26 cellular contexts compared by ENCODE assay signal in the genomic region with DNA sequence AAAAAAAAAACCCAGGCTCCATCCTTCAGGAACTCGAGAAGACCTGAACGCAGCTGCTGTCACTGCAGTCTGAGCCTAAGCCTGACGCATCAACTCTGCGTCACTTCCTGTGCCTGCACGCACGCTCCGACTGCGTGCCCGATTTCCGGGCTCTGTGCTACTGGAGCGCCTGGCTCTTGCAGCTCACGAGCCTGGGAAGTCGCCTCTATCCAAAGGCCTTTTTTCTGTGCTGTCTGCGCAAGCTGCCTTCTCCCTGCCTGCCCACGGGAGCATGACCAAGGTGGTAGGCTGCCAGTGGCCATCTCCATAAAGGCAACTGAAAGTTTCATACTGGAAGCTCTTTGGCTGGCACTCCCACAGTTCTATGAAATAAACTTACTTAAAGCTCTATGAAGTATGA. TPM values are rescaled to one million over a fixed set of nuclear protein-coding genes. Genes with fewer than 3 reads are reported as not detected.
DNase-seq lines count a peak whose midpoint lies in the region; ATAC-seq, FAIRE-seq and TF ChIP-seq lines count a peak whose summit lies in the region.
"Had no signal": no experiment of that assay in that cellular context is flagged by ENCODE, and none has a peak within 500 bp of the region (broad histone marks: within the 10 kb centered on the region; RNA-seq: fewer than 3 reads in every experiment).

No MANE protein-coding gene starts in this region.

- peaks cover 0 to 4% of the 10 kb centered on the region in 2 experiments; a peak in 3 of 5 replicates for H3K4me1 ChIP-seq in K562 (replicated peaks in 1 of 2; ENCODE audit: control insufficient read depth in 2 of 2, insufficient read depth in 2 of 2, low read length in 2 of 2)
- H3K4me1 ChIP-seq in skeletal muscle satellite cell (ENCODE audit: control insufficient read depth, insufficient read depth, low read length) = peaks cover 3% of the 10 kb centered on the region
- H3K4me1 ChIP-seq: colonic mucosa, HAP-1, transverse colon had no signal

- BruUV-seq in K562 (replicated peaks; lab: Mats Ljungman, UMichigan) = no TSS peak

- ATAC-seq in K562 (peak; percentile 100), GM21381 (IDR thresholded peaks at IDR 0.05; ENCODE audit: unreplicated experiment) (no peak)
- ATAC-seq: stimulated activated naive CD8-positive, alpha-beta T cell treated with anti-CD3 and anti-CD28 coated beads, Interleukin-15, amount 100 ng/mL, for 72 hours had no signal

- peak overlapping the region; percentile 82 for H2AFZ ChIP-seq in K562 (ENCODE audit: low read depth, low read length)

- H3K9me3 ChIP-seq in K562 (replicated peaks; ENCODE audit: control insufficient read depth, insufficient read depth, low read depth, low read length) = peaks cover 4% of the 10 kb centered on the region; the same call in 1 of the 2 replicates
- H3K9me3 ChIP-seq in skeletal muscle satellite cell (replicated peaks; ENCODE audit: low read length) = no peaks in the 10 kb centered on the region
- H3K9me3 ChIP-seq: adrenal gland, colonic mucosa, HAP-1, transverse colon had no signal

- no peaks in the 10 kb centered on the region for H4K20me1 ChIP-seq in K562 (replicated peaks; ENCODE audit: control insufficient read depth, insufficient read depth, low read length)

- POLR2A ChIA-PET in K562 (lab: Yijun Ruan, JAX) (interaction anchor here (1.3 kb wide), 1 partner anchor 9 kb away, joined by 3 read pairs; no protein-coding TSS in a partner anchor), RWPE1 (lab: Yijun Ruan, JAX; ENCODE audit: low non-redundant PET) (no interaction called here)

- DNase-seq in NCI-H1694 (lab: John Stamatoyannopoulos, UW) = peak; percentile 22
- no peak for DNase-seq in NCI-H1694 treated with DMSO at 0.1 percent for 48 hours (lab: John Stamatoyannopoulos, UW)
- peak; percentile 1 for DNase-seq in NCI-H2029 treated with DMSO at 0.1 percent for 48 hours (lab: John Stamatoyannopoulos, UW)
- DNase-seq in K562 (ENCODE audit: extremely low read depth in 1 of 4, low spot score in 3 of 4) = peak in 3 of 4 experiments; percentile 14 to 77 (median 43)
- no peak for DNase-seq in RWPE1 (ENCODE audit: low spot score)
- DNase-seq in hippocampal formation (lab: John Stamatoyannopoulos, UW) = no peak
- DNase-seq: 8988T; activated CD4-positive, CD25-positive, alpha-beta regulatory T cell treated with anti-CD3 and anti-CD28 coated beads, Interleukin-2, amount 50 U/mL, for 72 hours; activated naive CD4-positive, alpha-beta T cell; activated T-cell treated with anti-CD3 and anti-CD28 coated beads, Interleukin-2, amount 50 U/mL, for 1 hour; adrenal gland; colonic mucosa; COR-L47; endodermal cell; glutamatergic neuron; KG1; left cardiac atrium; NCI-H510A; RPMI8226; stimulated activated naive CD8-positive, alpha-beta T cell treated with anti-CD3 and anti-CD28 coated beads, Interleukin-15, amount 100 ng/mL, for 72 hours; T1000; transverse colon had no signal

- in situ Hi-C loops in K562 (cut with MboI) = no loop called here

- CTCF ChIA-PET in K562 (lab: Yijun Ruan, JAX; ENCODE audit: low intra/inter-chr PET ratio) (no interaction called here), RWPE1 (lab: Yijun Ruan, JAX) (interaction anchor here (1.1 kb wide), 1 partner anchor 192 kb away, joined by 3 read pairs; no protein-coding TSS in a partner anchor)

- peak; percentile 64 for FAIRE-seq in K562 (lab: Jason Lieb, UNC)
- FAIRE-seq: bronchial epithelial cell had no signal

- no peak for TF ChIP-seq RAD21 in K562 (CRISPR knock-in tag; conservative IDR thresholded peaks at IDR 0.05 in 1 of 2, IDR thresholded peaks at IDR 0.05 in 1 of 2)

- H3K27me3 ChIP-seq in K562 (ENCODE audit: control insufficient read depth in 2 of 2, insufficient read depth in 2 of 2, low read length in 2 of 2) (no peaks in the 10 kb centered on the region), skeletal muscle satellite cell (ENCODE audit: control insufficient read depth, insufficient read depth, low read length) (no peaks in the 10 kb centered on the region)
- H3K27me3 ChIP-seq: adrenal gland, colonic mucosa, transverse colon had no signal

- H3K4me2 ChIP-seq in K562 (ENCODE audit: insufficient read depth, low read length) (peak overlapping the region; percentile 67), skeletal muscle satellite cell (ENCODE audit: low read length) (peak overlapping the region; percentile 16)

- 5% methylated on average over 14 of the region's 15 CpGs for WGBS in K562 (ENCODE audit: insufficient coverage, low coverage, missing lambda C conversion rate)

- TF ChIP-seq EP300 in K562 (IDR thresholded peaks at IDR 0.05; ENCODE audit: low read length) = no peak

- H3K79me2 ChIP-seq in K562 (ENCODE audit: control insufficient read depth, insufficient read depth, low read length) = no peaks in the 10 kb centered on the region

- peak; percentile 56 for TF ChIP-seq POLR2A in K562 (conservative IDR thresholded peaks at IDR 0.05)

- H3K4me3 ChIP-seq in K562 (peak overlapping the region; percentile 19; the same call in 1 of the 2 replicates), skeletal muscle satellite cell (ENCODE audit: low read length) (no peak overlapping the region)
- H3K4me3 ChIP-seq: adrenal gland, colonic mucosa, HAP-1, transverse colon had no signal

- H3K9ac ChIP-seq in K562 (ENCODE audit: insufficient read depth in 1 of 2, low read depth in 2 of 2, low read length in 2 of 2) (no peak overlapping the region), skeletal muscle satellite cell (ENCODE audit: low read depth, low read length) (no peak overlapping the region)

- no peaks in the 10 kb centered on the region for H3K36me3 ChIP-seq in K562 (ENCODE audit: control insufficient read depth, insufficient read depth, low read length)
- H3K36me3 ChIP-seq in skeletal muscle satellite cell (ENCODE audit: insufficient read depth, low read length) = no peaks in the 10 kb centered on the region
- H3K36me3 ChIP-seq: adrenal gland, colonic mucosa, HAP-1, transverse colon had no signal

- TF ChIP-seq CTCF in K562 (IDR thresholded peaks at IDR 0.05 in 2 of 3, conservative IDR thresholded peaks at IDR 0.05 in 1 of 3; ENCODE audit: insufficient read depth in 2 of 3, low read depth in 1 of 3, low read length in 3 of 3) (no peak), RWPE1 (conservative IDR thresholded peaks at IDR 0.05; ENCODE audit: low read depth) (no peak)

- H3K27ac ChIP-seq in K562 (ENCODE audit: extremely low read depth, low read depth, low read length) (no peak overlapping the region), RWPE1 (no peak overlapping the region)
- H3K27ac ChIP-seq: adrenal gland, colonic mucosa, transverse colon had no signal

- no peaks in the 10 kb centered on the region for H3K9me1 ChIP-seq in K562 (ENCODE audit: control insufficient read depth, insufficient read depth, low read length)

- intact Hi-C loops in K562 (cut with micrococcal nuclease) = no loop called here

TF ChIP-seq in K562, 482 proteins besides CTCF, POLR2A, EP300 and RAD21 (continues in another document):
- TF ChIP-seq HIVEP1 (CRISPR knock-in tag; IDR thresholded peaks at IDR 0.05) = 0 out of 2 replicates have a peak, but pooled peaks have one; percentile 36

RNA-seq across cellular contexts. Expression of a gene that starts 9.9 kb away (rescaled TPM):
- 0.56 and 2.1 TPM in 2 replicates for total RNA-seq in K562 (2011; cell fraction: chromatin; rRNA removed; ENCODE audit: low replicate concordance)
- total RNA-seq in K562 (2011; cell fraction: nucleolus; rRNA removed) = 0.26 and 0.33 TPM in 2 replicates
- 0.61 and 0.81 TPM in 2 replicates for total RNA-seq in K562 (2011; cell fraction: nucleoplasm; rRNA removed)
- total RNA-seq in K562 (2014; rRNA removed) = 0.41 and 0.49 TPM in 2 replicates
- total RNA-seq in K562 (2014; rRNA removed; fragmentation: Illumina TruSeq; extraction: Trizol) = 1.2 and 1.4 TPM in 2 replicates
- 0.76 and 0.79 TPM in 2 replicates for total RNA-seq in K562 (2015; rRNA removed; fragmentation: Illumina TruSeq; extraction: Trizol)
- 1.1 and 1.6 TPM in 2 replicates for total RNA-seq in K562 (2021)
- polyA plus RNA-seq in K562 (2011; rRNA removed) = 0.13 and 3.7 TPM in 2 replicates
- polyA plus RNA-seq in K562 (2011; cell fraction: cytosol; rRNA removed) = 0.03 and 1.7 TPM in 2 replicates
- polyA plus RNA-seq in K562 (2011; cell fraction: nucleus; rRNA removed) = 0.14 and 6.8 TPM in 2 replicates
- 0.61 and 0.98 TPM in 2 replicates for polyA plus RNA-seq in K562 (2012)
- polyA plus RNA-seq in K562 (2014; fragmentation: Illumina TruSeq; extraction: Trizol) = 0.79 and 1.2 TPM in 2 replicates
- under 1 TPM; 0.15 to 0.32 TPM for polyA plus RNA-seq in K562 (2014; fragmentation: Nextera tagmentation; extraction: Ambion mirVana)
- 0.61 and 1.2 TPM in 2 replicates for polyA plus RNA-seq in K562 (2014; rRNA removed)
- polyA minus RNA-seq in K562 (2011; rRNA and poly(A)+ RNA removed) = 0.32 and 9.7 TPM in 2 replicates
- polyA minus RNA-seq in K562 (2011; cell fraction: cytosol; rRNA and poly(A)+ RNA removed) = 2.7 TPM in 1 of 2 replicates, not detected in the other
- 0.54 and 13.3 TPM in 2 replicates for polyA minus RNA-seq in K562 (2011; cell fraction: nucleus; rRNA and poly(A)+ RNA removed)
- 27.4 and 50.5 TPM in 2 replicates for total RNA-seq in skeletal muscle satellite cell (2012; rRNA removed)

RNA-seq across cellular contexts. Expression of a gene that starts 27.6 kb away (rescaled TPM):
- 14.2 and 28.3 TPM in 2 replicates for total RNA-seq in K562 (2011; cell fraction: chromatin; rRNA removed; ENCODE audit: low replicate concordance)
- total RNA-seq in K562 (2011; cell fraction: nucleolus; rRNA removed) = 10.7 and 11.6 TPM in 2 replicates
- total RNA-seq in K562 (2011; cell fraction: nucleoplasm; rRNA removed) = 18.3 and 32.6 TPM in 2 replicates
- total RNA-seq in K562 (2014; rRNA removed) (4.0 and 6.0 TPM in 2 replicates), K562 (2014; rRNA removed; fragmentation: Illumina TruSeq; extraction: Trizol) (9.5 and 10.2 TPM in 2 replicates), K562 (2015; rRNA removed; fragmentation: Illumina TruSeq; extraction: Trizol) (11.6 and 12.0 TPM in 2 replicates), K562 (2021) (6.8 and 7.8 TPM in 2 replicates)
- polyA plus RNA-seq in K562 (2011; rRNA removed) (4.4 and 7.0 TPM in 2 replicates), K562 (2014; fragmentation: Illumina TruSeq; extraction: Trizol) (6.1 TPM in 2 replicates), K562 (2014; fragmentation: Nextera tagmentation; extraction: Ambion mirVana) (1 to 10 TPM; 5.9 to 6.0 TPM), K562 (2014; rRNA removed) (4.3 and 5.1 TPM in 2 replicates)
- polyA plus RNA-seq in K562 (2011; cell fraction: cytosol; rRNA removed) = 2.1 and 2.5 TPM in 2 replicates
- polyA plus RNA-seq in K562 (2011; cell fraction: nucleus; rRNA removed) = 4.4 and 5.0 TPM in 2 replicates
- polyA plus RNA-seq in K562 (2012) = 7.9 and 8.7 TPM in 2 replicates
- 11.3 and 13.9 TPM in 2 replicates for polyA minus RNA-seq in K562 (2011; rRNA and poly(A)+ RNA removed)
- 4.7 and 5.6 TPM in 2 replicates for polyA minus RNA-seq in K562 (2011; cell fraction: cytosol; rRNA and poly(A)+ RNA removed)
- 19.3 TPM in 2 replicates for polyA minus RNA-seq in K562 (2011; cell fraction: nucleus; rRNA and poly(A)+ RNA removed)
- total RNA-seq in skeletal muscle satellite cell (2012; rRNA removed) = 8.7 and 11.4 TPM in 2 replicates

Comparison
In these comparisons a context has a peak if more than half of its experiments do, and no peak if none do; other contexts are left out.
1. DNase-seq: peak in NCI-H1694 (single experiment), NCI-H2029 treated with DMSO at 0.1 percent for 48 hours (single experiment) and K562 (3 of 4); none in NCI-H1694 treated with DMSO at 0.1 percent for 48 hours (single experiment), RWPE1 (single experiment) and hippocampal formation (0 of 2).